Comparison of ENCODE assay signal across 8 cellular contexts in genomic region chr2:197804049-197804757, GRCh38. TPM values are rescaled to one million over a fixed set of nuclear protein-coding genes. Genes with fewer than 3 reads are reported as not detected.
DNase-seq lines count a peak whose midpoint lies in the region; ATAC-seq, FAIRE-seq and TF ChIP-seq lines count a peak whose summit lies in the region.

Gene PLCL1 (plus strand): TSS chr2:197804593.

- H3K4me1 ChIP-seq in upper lobe of right lung = peaks cover 22% of the 10 kb centered on the region

- H3K9me3 Mint-ChIP-seq in progenitor cell of endocrine pancreas (ENCODE audit: low read depth) = no peaks in the 10 kb centered on the region

- H3K27ac ChIP-seq in upper lobe of right lung = peak within 1 kb of the TSS; percentile 53

- H3K4me3 ChIP-seq in upper lobe of right lung = peak within 1 kb of the TSS; percentile 76

- H3K27ac Mint-ChIP-seq in progenitor cell of endocrine pancreas = peak within 1 kb of the TSS; percentile 91

- intact Hi-C loops in left ventricle myocardium superior (cut with micrococcal nuclease) (loop anchor here (5.0 kb wide), 1 partner anchor 493 kb away; no protein-coding TSS in a partner anchor), upper lobe of right lung (cut with DNase I) (loop anchor here (5.0 kb wide), 1 partner anchor 323 kb away; no protein-coding TSS in a partner anchor)

- no peaks in the 10 kb centered on the region for H3K27me3 ChIP-seq in upper lobe of right lung

- H3K9me3 ChIP-seq in upper lobe of right lung = no peaks in the 10 kb centered on the region

- H3K27me3 Mint-ChIP-seq in progenitor cell of endocrine pancreas = no peaks in the 10 kb centered on the region

- peaks cover 3% of the 10 kb centered on the region for H3K36me3 Mint-ChIP-seq in progenitor cell of endocrine pancreas (ENCODE audit: insufficient read depth)

- DNase-seq in GM12892 (ENCODE audit: insufficient read length) (peak; percentile 70), NCI-H1436 (lab: John Stamatoyannopoulos, UW) (peak; percentile 74), T-helper 2 cell (peak; percentile 76 to 97 (median 85)), anterior cingulate cortex (lab: John Stamatoyannopoulos, UW) (peak; percentile 56 to 98 (median 93)), left ventricle myocardium superior (peak; percentile 96), progenitor cell of endocrine pancreas (ENCODE audit: low spot score, unreplicated experiment) (peak; percentile 91), upper lobe of right lung (peak; percentile 96)

- FAIRE-seq in GM12892 (lab: Jason Lieb, UNC) = peak; percentile 86

- H3K36me3 ChIP-seq in upper lobe of right lung = no peaks in the 10 kb centered on the region

- TF ChIP-seq POLR2A in GM12892 (IDR thresholded peaks at IDR 0.05; ENCODE audit: low read depth, low read length) = no peak

- peak within 1 kb of the TSS; percentile 90 for H3K4me3 Mint-ChIP-seq in progenitor cell of endocrine pancreas (ENCODE audit: low read depth)

- no peak for TF ChIP-seq CTCF in progenitor cell of endocrine pancreas (IDR thresholded peaks at IDR 0.05; ENCODE audit: unreplicated experiment)
- no peak for TF ChIP-seq CTCF in upper lobe of right lung (IDR thresholded peaks at IDR 0.05)

- peaks cover 31% of the 10 kb centered on the region for H3K4me1 Mint-ChIP-seq in progenitor cell of endocrine pancreas (ENCODE audit: low read depth)

- ATAC-seq in HG02840 (IDR thresholded peaks at IDR 0.05; ENCODE audit: low FRiP score, unreplicated experiment) (peak; percentile 100), left ventricle myocardium superior (peak; percentile 92), upper lobe of right lung (peak; percentile 98)

RNA-seq across cellular contexts. Expression of gene PLCL1, which starts in this region (rescaled TPM):
- polyA plus RNA-seq in GM12892 (2012; ENCODE audit: missing spikeins) = 0.17 TPM
- total RNA-seq in left ventricle myocardium superior (100 TPM), progenitor cell of endocrine pancreas (41.1 and 48.3 TPM in 2 replicates), upper lobe of right lung (7.7 TPM)

Comparison
In these comparisons a context has a peak if more than half of its experiments do, and no peak if none do; other contexts are left out.
1. Peak in every context shown above with its lines: DNase-seq, ATAC-seq, H3K4me3 ChIP-seq and H3K27ac ChIP-seq.